ENCODE assay signal across 31 cellular contexts in the genomic region with DNA sequence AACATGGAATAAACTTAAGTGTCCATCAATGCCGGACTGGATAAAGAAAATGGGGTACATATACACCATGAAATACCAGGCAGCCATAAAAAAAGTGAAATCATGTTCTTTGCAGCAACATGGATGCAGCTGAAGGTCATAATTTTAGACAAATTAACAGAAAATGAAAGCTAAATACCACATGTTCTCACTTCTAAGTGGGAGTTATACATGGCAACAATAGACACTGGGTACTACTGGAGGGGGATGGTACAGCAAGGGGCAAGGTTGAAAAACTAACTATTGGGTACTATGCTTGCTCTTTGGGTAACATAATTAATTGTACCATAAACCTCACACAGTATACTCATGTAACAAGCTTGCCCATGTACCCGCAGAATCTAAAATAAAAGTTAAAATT.
"Had no signal": no experiment of that assay in that cellular context is flagged by ENCODE, and none has a peak within 500 bp of the region (broad histone marks: within the 10 kb centered on the region; RNA-seq: fewer than 3 reads in every experiment).

No MANE protein-coding gene starts in this region.

- H3K4me3 ChIP-seq: adrenal gland, ascending aorta, body of pancreas, breast epithelium, cardiac muscle cell had no signal

- H3K9me3 ChIP-seq: adrenal gland, body of pancreas had no signal

- ATAC-seq: activated naive CD4-positive, alpha-beta T cell treated with anti-CD3 and anti-CD28 coated beads, Interleukin-2, amount 50 U/mL, for 72 hours; activated naive CD8-positive, alpha-beta T cell treated with anti-CD3 and anti-CD28 coated beads, Interleukin-2, amount 50 U/mL, for 24 hours; activated T-cell treated with anti-CD3 and anti-CD28 coated beads, Interleukin-2, amount 50 U/mL, for 4 hours; activated T-cell treated with anti-CD3 and anti-CD28 coated beads, Interleukin-2, amount 50 U/mL, for 72 hours; activated T-helper 17 cell treated with anti-CD3 and anti-CD28 coated beads, Interleukin-2, amount 50 U/mL, for 72 hours; body of pancreas had no signal

- DNase-seq: activated effector memory CD4-positive, alpha-beta T cell treated with anti-CD3 and anti-CD28 coated beads, Interleukin-2, amount 50 U/mL, for 16 hours; activated effector memory CD4-positive, alpha-beta T cell treated with Interleukin-2 at 50 U/mL for 16 hours; activated gamma-delta T cell; activated gamma-delta T cell treated with Interleukin-2 at 50 U/mL for 16 hours; activated naive CD4-positive, alpha-beta T cell; activated naive CD4-positive, alpha-beta T cell treated with anti-CD3 and anti-CD28 coated beads for 36 hours; activated naive CD4-positive, alpha-beta T cell treated with anti-CD3 and anti-CD28 coated beads, Interleukin-2, amount 10 ng/mL, durations not matched to agents 7 days and 5 days; activated naive CD4-positive, alpha-beta T cell treated with anti-CD3 and anti-CD28 coated beads, Interleukin-2, amount 50 U/mL, for 16 hours; activated naive CD4-positive, alpha-beta T cell treated with Interleukin-2 at 50 U/mL for 16 hours; activated naive CD8-positive, alpha-beta T cell treated with anti-CD3 and anti-CD28 coated beads for 36 hours; activated naive CD8-positive, alpha-beta T cell treated with anti-CD3 and anti-CD28 coated beads, Interleukin-2, amount 10 ng/mL, durations not matched to agents 7 days and 5 days; activated naive CD8-positive, alpha-beta T cell treated with anti-CD3 and anti-CD28 coated beads, Interleukin-2, amount 50 U/mL, for 24 hours; activated T-cell treated with anti-CD3 and anti-CD28 coated beads, Interleukin-2, amount 50 U/mL, for 24 hours; activated T-cell treated with anti-CD3 and anti-CD28 coated beads, Interleukin-2, amount 50 U/mL, for 4 hours; activated T-cell treated with anti-CD3 and anti-CD28 coated beads, Interleukin-2, amount 50 U/mL, for 48 hours; activated T-cell treated with anti-CD3 and anti-CD28 coated beads, Interleukin-2, amount 50 U/mL, for 72 hours; adrenal gland; amniotic stem cell; amygdala; anterior cingulate cortex; aorta; body of pancreas; brain microvascular endothelial cell; caudate nucleus; central memory CD4-positive, alpha-beta T cell; cerebellar nuclear complex had no signal

- H3K4me1 ChIP-seq: adrenal gland, ascending aorta, body of pancreas, breast epithelium had no signal

- H3K27me3 ChIP-seq: adrenal gland, ascending aorta, body of pancreas, brain microvascular endothelial cell, breast epithelium, cardiac muscle cell had no signal

- H3K36me3 ChIP-seq: adrenal gland, ascending aorta, brain microvascular endothelial cell, breast epithelium, cardiac muscle cell had no signal

- H3K27ac ChIP-seq: adrenal gland, ascending aorta, body of pancreas, brain microvascular endothelial cell, breast epithelium, cardiac muscle cell had no signal
